ENCODE assay signal across 8 cellular contexts in genomic region chr16:85448557-85449194, GRCh38.
DNase-seq lines count a peak whose midpoint lies in the region; ATAC-seq lines count a peak whose summit lies in the region.

No MANE protein-coding gene starts in this region.

- ATAC-seq in left colon (peak; percentile 65), GM19035 (IDR thresholded peaks at IDR 0.05; ENCODE audit: unreplicated experiment) (no peak), HG03095 (IDR thresholded peaks at IDR 0.05; ENCODE audit: unreplicated experiment) (no peak), HG02588 (IDR thresholded peaks at IDR 0.05; ENCODE audit: unreplicated experiment) (no peak)

- intact Hi-C loops in left colon (cut with DNase I, micrococcal nuclease) = no loop called here

- DNase-seq in stimulated activated naive CD4-positive, alpha-beta T cell (lab: John Stamatoyannopoulos, UW) = peak; percentile 7 to 72 (median 46)
- DNase-seq in stimulated activated naive CD4-positive, alpha-beta T cell treated with Interleukin-2 at 50 U/mL for 16 hours (lab: John Stamatoyannopoulos, UW) = no peak
- DNase-seq in T-helper 9 cell (peak; percentile 28), left colon (peak; percentile 76 to 79), mesenteric fat pad (ENCODE audit: low spot score) (no peak)

Comparison
In these comparisons a context has a peak if more than half of its experiments do, and no peak if none do; other contexts are left out.
1. DNase-seq: peak in stimulated activated naive CD4-positive, alpha-beta T cell (6 of 6), T-helper 9 cell (single experiment) and left colon (2 of 2); none in stimulated activated naive CD4-positive, alpha-beta T cell treated with Interleukin-2 at 50 U/mL for 16 hours (single experiment) and mesenteric fat pad (single experiment).